Comparison of ENCODE assay signal across 1 cellular context in the genomic region with DNA sequence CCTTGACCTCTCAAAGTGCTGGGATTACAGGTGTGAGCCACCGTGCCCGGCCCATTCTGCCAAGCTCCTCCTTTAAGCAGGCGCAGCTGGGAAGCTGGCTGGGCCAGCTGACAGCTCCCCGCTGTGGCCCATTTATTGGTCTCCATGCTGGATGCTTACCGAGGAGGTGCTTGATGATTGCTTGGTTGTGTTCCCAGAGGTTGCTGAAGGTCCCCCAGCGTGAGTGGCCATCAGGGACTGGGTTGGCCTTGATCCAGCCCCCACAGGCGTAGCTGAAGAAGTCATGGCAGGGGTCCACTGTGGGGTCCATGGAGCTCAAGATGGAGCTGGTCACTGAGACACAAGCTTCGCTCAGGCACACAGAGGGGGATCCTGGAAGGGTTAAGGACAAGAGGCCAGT.
TF ChIP-seq lines count a peak whose summit lies in the region.

No MANE protein-coding gene starts in this region.

TF ChIP-seq in GM23338, 12 proteins besides CTCF, POLR2A, EP300 and RAD21 (continued from another document):
- TF ChIP-seq, protein P1, sequence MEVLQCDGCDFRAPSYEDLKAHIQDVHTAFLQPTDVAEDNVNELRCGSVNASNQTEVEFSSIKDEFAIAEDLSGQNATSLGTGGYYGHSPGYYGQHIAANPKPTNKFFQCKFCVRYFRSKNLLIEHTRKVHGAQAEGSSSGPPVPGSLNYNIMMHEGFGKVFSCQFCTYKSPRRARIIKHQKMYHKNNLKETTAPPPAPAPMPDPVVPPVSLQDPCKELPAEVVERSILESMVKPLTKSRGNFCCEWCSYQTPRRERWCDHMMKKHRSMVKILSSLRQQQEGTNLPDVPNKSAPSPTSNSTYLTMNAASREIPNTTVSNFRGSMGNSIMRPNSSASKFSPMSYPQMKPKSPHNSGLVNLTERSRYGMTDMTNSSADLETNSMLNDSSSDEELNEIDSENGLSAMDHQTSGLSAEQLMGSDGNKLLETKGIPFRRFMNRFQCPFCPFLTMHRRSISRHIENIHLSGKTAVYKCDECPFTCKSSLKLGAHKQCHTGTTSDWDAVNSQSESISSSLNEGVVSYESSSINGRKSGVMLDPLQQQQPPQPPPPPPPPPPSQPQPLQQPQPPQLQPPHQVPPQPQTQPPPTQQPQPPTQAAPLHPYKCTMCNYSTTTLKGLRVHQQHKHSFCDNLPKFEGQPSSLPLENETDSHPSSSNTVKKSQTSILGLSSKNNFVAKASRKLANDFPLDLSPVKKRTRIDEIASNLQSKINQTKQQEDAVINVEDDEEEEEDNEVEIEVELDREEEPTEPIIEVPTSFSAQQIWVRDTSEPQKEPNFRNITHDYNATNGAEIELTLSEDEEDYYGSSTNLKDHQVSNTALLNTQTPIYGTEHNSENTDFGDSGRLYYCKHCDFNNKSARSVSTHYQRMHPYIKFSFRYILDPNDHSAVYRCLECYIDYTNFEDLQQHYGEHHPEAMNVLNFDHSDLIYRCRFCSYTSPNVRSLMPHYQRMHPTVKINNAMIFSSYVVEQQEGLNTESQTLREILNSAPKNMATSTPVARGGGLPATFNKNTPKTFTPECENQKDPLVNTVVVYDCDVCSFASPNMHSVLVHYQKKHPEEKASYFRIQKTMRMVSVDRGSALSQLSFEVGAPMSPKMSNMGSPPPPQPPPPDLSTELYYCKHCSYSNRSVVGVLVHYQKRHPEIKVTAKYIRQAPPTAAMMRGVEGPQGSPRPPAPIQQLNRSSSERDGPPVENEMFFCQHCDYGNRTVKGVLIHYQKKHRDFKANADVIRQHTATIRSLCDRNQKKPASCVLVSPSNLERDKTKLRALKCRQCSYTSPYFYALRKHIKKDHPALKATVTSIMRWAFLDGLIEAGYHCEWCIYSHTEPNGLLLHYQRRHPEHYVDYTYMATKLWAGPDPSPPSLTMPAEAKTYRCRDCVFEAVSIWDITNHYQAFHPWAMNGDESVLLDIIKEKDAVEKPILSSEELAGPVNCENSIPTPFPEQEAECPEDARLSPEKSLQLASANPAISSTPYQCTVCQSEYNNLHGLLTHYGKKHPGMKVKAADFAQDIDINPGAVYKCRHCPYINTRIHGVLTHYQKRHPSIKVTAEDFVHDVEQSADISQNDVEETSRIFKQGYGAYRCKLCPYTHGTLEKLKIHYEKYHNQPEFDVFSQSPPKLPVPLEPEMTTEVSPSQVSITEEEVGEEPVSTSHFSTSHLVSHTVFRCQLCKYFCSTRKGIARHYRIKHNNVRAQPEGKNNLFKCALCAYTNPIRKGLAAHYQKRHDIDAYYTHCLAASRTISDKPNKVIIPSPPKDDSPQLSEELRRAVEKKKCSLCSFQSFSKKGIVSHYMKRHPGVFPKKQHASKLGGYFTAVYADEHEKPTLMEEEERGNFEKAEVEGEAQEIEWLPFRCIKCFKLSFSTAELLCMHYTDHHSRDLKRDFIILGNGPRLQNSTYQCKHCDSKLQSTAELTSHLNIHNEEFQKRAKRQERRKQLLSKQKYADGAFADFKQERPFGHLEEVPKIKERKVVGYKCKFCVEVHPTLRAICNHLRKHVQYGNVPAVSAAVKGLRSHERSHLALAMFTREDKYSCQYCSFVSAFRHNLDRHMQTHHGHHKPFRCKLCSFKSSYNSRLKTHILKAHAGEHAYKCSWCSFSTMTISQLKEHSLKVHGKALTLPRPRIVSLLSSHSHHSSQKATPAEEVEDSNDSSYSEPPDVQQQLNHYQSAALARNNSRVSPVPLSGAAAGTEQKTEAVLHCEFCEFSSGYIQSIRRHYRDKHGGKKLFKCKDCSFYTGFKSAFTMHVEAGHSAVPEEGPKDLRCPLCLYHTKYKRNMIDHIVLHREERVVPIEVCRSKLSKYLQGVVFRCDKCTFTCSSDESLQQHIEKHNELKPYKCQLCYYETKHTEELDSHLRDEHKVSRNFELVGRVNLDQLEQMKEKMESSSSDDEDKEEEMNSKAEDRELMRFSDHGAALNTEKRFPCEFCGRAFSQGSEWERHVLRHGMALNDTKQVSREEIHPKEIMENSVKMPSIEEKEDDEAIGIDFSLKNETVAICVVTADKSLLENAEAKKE (CRISPR knock-in tag; IDR thresholded peaks at IDR 0.05): no peak
- TF ChIP-seq STAT1 (IDR thresholded peaks at IDR 0.05; ENCODE audit: unreplicated experiment) (no peak), JUNB (IDR thresholded peaks at IDR 0.05; ENCODE audit: unreplicated experiment) (no peak), POLR2AphosphoS5 (IDR thresholded peaks at IDR 0.05; ENCODE audit: low read depth) (no peak), CREB1 (CRISPR knock-in tag; IDR thresholded peaks at IDR 0.05; ENCODE audit: low read depth) (no peak)
- TF ChIP-seq, protein P2, sequence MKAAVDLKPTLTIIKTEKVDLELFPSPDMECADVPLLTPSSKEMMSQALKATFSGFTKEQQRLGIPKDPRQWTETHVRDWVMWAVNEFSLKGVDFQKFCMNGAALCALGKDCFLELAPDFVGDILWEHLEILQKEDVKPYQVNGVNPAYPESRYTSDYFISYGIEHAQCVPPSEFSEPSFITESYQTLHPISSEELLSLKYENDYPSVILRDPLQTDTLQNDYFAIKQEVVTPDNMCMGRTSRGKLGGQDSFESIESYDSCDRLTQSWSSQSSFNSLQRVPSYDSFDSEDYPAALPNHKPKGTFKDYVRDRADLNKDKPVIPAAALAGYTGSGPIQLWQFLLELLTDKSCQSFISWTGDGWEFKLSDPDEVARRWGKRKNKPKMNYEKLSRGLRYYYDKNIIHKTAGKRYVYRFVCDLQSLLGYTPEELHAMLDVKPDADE (IDR thresholded peaks at IDR 0.05): no peak
TF ChIP-seq in GM23338: peak in this region for 0.
